Comparison of ENCODE assay signal across 11 cellular contexts in the genomic region with DNA sequence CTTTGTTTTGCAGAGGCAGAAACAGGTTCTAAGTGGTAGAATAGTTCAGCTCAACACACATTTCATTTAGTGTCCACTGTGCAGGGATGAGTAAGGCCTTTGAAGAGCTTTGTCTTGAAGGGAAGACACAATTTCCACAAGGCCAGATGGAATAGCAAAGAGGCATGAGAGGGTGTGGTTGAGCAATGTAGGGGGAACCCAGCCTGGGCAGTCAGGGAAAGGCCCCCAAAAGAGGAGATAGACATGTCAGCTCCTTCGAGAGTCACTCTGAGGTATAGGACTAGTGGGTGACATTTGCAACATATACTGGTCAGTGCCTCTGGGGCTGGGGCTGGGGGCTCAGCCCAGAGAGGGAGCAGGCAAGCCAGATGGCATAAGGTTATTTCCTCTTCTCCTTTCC. TPM values are rescaled to one million over a fixed set of nuclear protein-coding genes. Genes with fewer than 3 reads are reported as not detected.
DNase-seq lines count a peak whose midpoint lies in the region; ATAC-seq, FAIRE-seq and TF ChIP-seq lines count a peak whose summit lies in the region.
"Had no signal": no experiment of that assay in that cellular context is flagged by ENCODE, and none has a peak within 500 bp of the region (broad histone marks: within the 10 kb centered on the region; RNA-seq: fewer than 3 reads in every experiment).

No MANE protein-coding gene starts in this region.

- TF ChIP-seq EP300 in GM12878 (IDR thresholded peaks at IDR 0.05; ENCODE audit: borderline replicate concordance in 1 of 2, control insufficient read depth in 1 of 2, low read depth in 2 of 2, low read length in 2 of 2), result no peak

- no peak overlapping the region for H3K9ac ChIP-seq in GM12878 (ENCODE audit: control insufficient read depth, insufficient read depth, low read length)

- H3K4me2 ChIP-seq in GM12878 (ENCODE audit: control insufficient read depth, insufficient read depth), result peak overlapping the region; percentile 75; the same call in 1 of the 2 replicates

- H3K27me3 ChIP-seq in GM12878 (replicated peaks in 1 of 2; ENCODE audit: control insufficient read depth in 2 of 2, insufficient read depth in 2 of 2, low read length in 1 of 2) (no peaks in the 10 kb centered on the region), lung (ENCODE audit: control insufficient read depth, insufficient read depth) (no peaks in the 10 kb centered on the region), thyroid gland (no peaks in the 10 kb centered on the region)
- H3K27me3 ChIP-seq: MG63, SJCRH30 had no signal

- TF ChIP-seq POLR2A in GM12878 (IDR thresholded peaks at IDR 0.05; ENCODE audit: low read depth, low read length), result no peak
- no peak for TF ChIP-seq POLR2A in thyroid gland (IDR thresholded peaks at IDR 0.05)

- H3K9me3 ChIP-seq in GM12878 (replicated peaks; ENCODE audit: control insufficient read depth, insufficient read depth, low read length) (no peaks in the 10 kb centered on the region), lung (ENCODE audit: control insufficient read depth in 2 of 2, insufficient read depth in 1 of 2, low read length in 1 of 2) (peaks cover 0 to 2% of the 10 kb centered on the region in 2 donors), thyroid gland (no peaks in the 10 kb centered on the region)
- H3K9me3 ChIP-seq: MG63, SJCRH30 had no signal

- H3K79me2 ChIP-seq in GM12878 (ENCODE audit: control insufficient read depth, insufficient read depth, low read length), result peaks cover 75% of the 10 kb centered on the region

- DNase-seq in activated naive CD4-positive, alpha-beta T cell treated with anti-CD3 and anti-CD28 coated beads, Interleukin-2, amount 10 ng/mL, durations not matched to agents 7 days and 5 days, result no peak
- DNase-seq in GM12878 (ENCODE audit: low read depth, low spot score) (no peak), lung (ENCODE audit: low spot score) (no peak), thyroid gland (no peak), epidermal melanocyte (ENCODE audit: insufficient read length, low spot score) (no peak)
- DNase-seq: MG63, NCI-H526, SJCRH30 had no signal

- H3K27ac ChIP-seq in GM12878 (ENCODE audit: control insufficient read depth, insufficient read depth), result no peak overlapping the region
- peak overlapping the region; percentile 24 to 62 for H3K27ac ChIP-seq in lung (ENCODE audit: low read depth in 1 of 2, low read length in 1 of 2)
- peak overlapping the region; percentile 62 to 90 (median 72) for H3K27ac ChIP-seq in thyroid gland
- H3K27ac ChIP-seq: SJCRH30 had no signal

- H3K36me3 ChIP-seq in GM12878 (ENCODE audit: control insufficient read depth in 2 of 2, insufficient read depth in 2 of 2, low read length in 1 of 2) (peaks cover 14 to 34% of the 10 kb centered on the region in 2 experiments), lung (ENCODE audit: control insufficient read depth in 2 of 2, insufficient read depth in 2 of 2, low read length in 2 of 2) (peaks cover 7 to 26% of the 10 kb centered on the region in 2 donors), thyroid gland (peaks cover 6 to 9% of the 10 kb centered on the region in 2 donors)

- POLR2A ChIA-PET in GM12878 (lab: Charles Lee), result interaction anchor here (0.8 to 2.3 kb wide), 3 partner anchors 8 to 25 kb away, joined by 6 read pairs; no protein-coding TSS in a partner anchor

- no peak overlapping the region for H2AFZ ChIP-seq in GM12878 (ENCODE audit: control insufficient read depth, low read depth, low read length)

- 100% methylated on average over 1 of the region's 1 CpG for WGBS in GM12878 (ENCODE audit: insufficient coverage, insufficient replicate concordance, low lambda C conversion rate, missing lambda C conversion rate)
- WGBS in lung, 2 donors, result 58 to 80% methylated on average over 1 of the region's 1 CpG
- WGBS in thyroid gland, 2 donors, result 83% methylated on average over 1 of the region's 1 CpG

- BruUV-seq in GM12878 (replicated peaks; lab: Mats Ljungman, UMichigan), result no TSS peak

- no peak for TF ChIP-seq RAD21 in GM12878 (IDR thresholded peaks at IDR 0.05; ENCODE audit: insufficient read depth, low read depth, low read length)

- no peaks in the 10 kb centered on the region for H3K27me3 Mint-ChIP-seq in activated naive CD4-positive, alpha-beta T cell treated with anti-CD3 and anti-CD28 coated beads, Interleukin-2, amount 50 U/mL, for 24 hours
- no peaks in the 10 kb centered on the region for H3K27me3 Mint-ChIP-seq in activated naive CD4-positive, alpha-beta T cell treated with anti-CD3 and anti-CD28 coated beads, Interleukin-2, amount 10 ng/mL, durations not matched to agents 7 days and 5 days

- peak overlapping the region; percentile 23 for H3K4me3 Mint-ChIP-seq in activated naive CD4-positive, alpha-beta T cell treated with anti-CD3 and anti-CD28 coated beads, Interleukin-2, amount 50 U/mL, for 24 hours
- no peak overlapping the region for H3K4me3 Mint-ChIP-seq in activated naive CD4-positive, alpha-beta T cell treated with anti-CD3 and anti-CD28 coated beads, Interleukin-2, amount 10 ng/mL, durations not matched to agents 7 days and 5 days

- CTCF ChIA-PET in activated naive CD4-positive, alpha-beta T cell treated with anti-CD3 and anti-CD28 coated beads, Interleukin-2, amount 10 ng/mL, durations not matched to agents 7 days and 5 days (lab: Charles Lee), result interaction anchor here (1.8 kb wide), 1 partner anchor 11 kb away, joined by 6 read pairs; no protein-coding TSS in a partner anchor
- CTCF ChIA-PET in GM12878 (lab: Yijun Ruan, JAX), result interaction anchor here (0.6 to 5.3 kb wide), 6 partner anchors 9 to 66 kb away, joined by 3 to 43 read pairs (median 12); no protein-coding TSS in a partner anchor

- H3K27ac Mint-ChIP-seq in activated naive CD4-positive, alpha-beta T cell treated with anti-CD3 and anti-CD28 coated beads, Interleukin-2, amount 50 U/mL, for 24 hours, result peak overlapping the region; percentile 61
- H3K27ac Mint-ChIP-seq in activated naive CD4-positive, alpha-beta T cell treated with anti-CD3 and anti-CD28 coated beads, Interleukin-2, amount 10 ng/mL, durations not matched to agents 7 days and 5 days, result no peak overlapping the region

- H4K20me1 ChIP-seq in GM12878 (ENCODE audit: control insufficient read depth, insufficient read depth), result peaks cover 32% of the 10 kb centered on the region

- intact Hi-C loops in GM12878 (cut with micrococcal nuclease; ENCODE audit: unreplicated experiment), result no loop called here
- intact Hi-C loops in thyroid gland (cut with DNase I), result no loop called here

- H3K36me3 Mint-ChIP-seq in activated naive CD4-positive, alpha-beta T cell treated with anti-CD3 and anti-CD28 coated beads, Interleukin-2, amount 50 U/mL, for 24 hours, result peaks cover 7% of the 10 kb centered on the region
- peaks cover 58% of the 10 kb centered on the region for H3K36me3 Mint-ChIP-seq in activated naive CD4-positive, alpha-beta T cell treated with anti-CD3 and anti-CD28 coated beads, Interleukin-2, amount 10 ng/mL, durations not matched to agents 7 days and 5 days

- H3K4me3 ChIP-seq in GM12878, result peak overlapping the region; percentile 16; the same call in 1 of the 2 replicates
- no peak overlapping the region for H3K4me3 ChIP-seq in lung
- no peak overlapping the region for H3K4me3 ChIP-seq in thyroid gland (replicated peaks in 1 of 3)
- H3K4me3 ChIP-seq: MG63, SJCRH30 had no signal

- RAD21 ChIA-PET in GM12878 (lab: Charles Lee; ENCODE audit: unreplicated experiment), result interaction anchor here (4.5 kb wide), 1 partner anchor 49 kb away, joined by 28 read pairs; no protein-coding TSS in a partner anchor

- FAIRE-seq in GM12878 (lab: Jason Lieb, UNC), result no peak

- ATAC-seq in GM12878, result no peak
- ATAC-seq in lung (ENCODE audit: insufficient read depth, low FRiP score), result no peak
- ATAC-seq in GM21717 (IDR thresholded peaks at IDR 0.05; ENCODE audit: unreplicated experiment), result no peak
- no peak for ATAC-seq in GM21529 (IDR thresholded peaks at IDR 0.05; ENCODE audit: unreplicated experiment)

- no peak for TF ChIP-seq CTCF in GM12878 (IDR thresholded peaks at IDR 0.05 in 2 of 3, conservative IDR thresholded peaks at IDR 0.05 in 1 of 3; ENCODE audit: control insufficient read depth in 2 of 3, extremely low read depth in 1 of 3, insufficient read depth in 1 of 3, low read depth in 3 of 3, low read length in 3 of 3)
- no peak for TF ChIP-seq CTCF in lung (IDR thresholded peaks at IDR 0.05; ENCODE audit: control extremely low read depth, extremely low read depth)
- TF ChIP-seq CTCF in thyroid gland (IDR thresholded peaks at IDR 0.05), result no peak

- SMC1A ChIA-PET in GM12878 (lab: Charles Lee; ENCODE audit: uncharacterized antibody, unreplicated experiment), result interaction anchor here (1.1 kb wide), 1 partner anchor 48 kb away, joined by 4 read pairs; no protein-coding TSS in a partner anchor

- H3K4me1 ChIP-seq in GM12878 (ENCODE audit: control insufficient read depth, insufficient read depth, low read length) (no peaks in the 10 kb centered on the region; the same call in 1 of the 2 replicates), lung (ENCODE audit: control insufficient read depth in 2 of 2, insufficient read depth in 2 of 2, low read length in 2 of 2) (peaks cover 41 to 51% of the 10 kb centered on the region in 2 donors), thyroid gland (peaks cover 65 to 74% of the 10 kb centered on the region in 2 donors)

- in situ Hi-C loops in GM12878 (cut with MboI), result no loop called here

- H3K4me1 Mint-ChIP-seq in activated naive CD4-positive, alpha-beta T cell treated with anti-CD3 and anti-CD28 coated beads, Interleukin-2, amount 50 U/mL, for 24 hours, result peaks cover 83% of the 10 kb centered on the region
- H3K4me1 Mint-ChIP-seq in activated naive CD4-positive, alpha-beta T cell treated with anti-CD3 and anti-CD28 coated beads, Interleukin-2, amount 10 ng/mL, durations not matched to agents 7 days and 5 days, result peaks cover 57% of the 10 kb centered on the region

- H3K9me3 Mint-ChIP-seq in activated naive CD4-positive, alpha-beta T cell treated with anti-CD3 and anti-CD28 coated beads, Interleukin-2, amount 50 U/mL, for 24 hours, result no peaks in the 10 kb centered on the region
- no peaks in the 10 kb centered on the region for H3K9me3 Mint-ChIP-seq in activated naive CD4-positive, alpha-beta T cell treated with anti-CD3 and anti-CD28 coated beads, Interleukin-2, amount 10 ng/mL, durations not matched to agents 7 days and 5 days

RNA-seq across cellular contexts. Expression of a gene that starts 7.0 kb away (rescaled TPM):
- total RNA-seq in GM12878 (2013; cell fraction: nucleolus; rRNA removed), result 39.1 and 42.2 TPM in 2 replicates
- 62.7 and 65.9 TPM in 2 replicates for total RNA-seq in GM12878 (2014; rRNA removed)
- total RNA-seq in GM12878 (2014; rRNA removed; fragmentation: Illumina TruSeq; extraction: Trizol), result 45.0 and 47.0 TPM in 2 replicates
- 77.0 and 78.3 TPM in 2 replicates for total RNA-seq in GM12878 (2021)
- 39.6 TPM for polyA plus RNA-seq in GM12878 (2011; ENCODE audit: low read depth)
- polyA plus RNA-seq in GM12878 (2011; rRNA removed), result 98.6 and 99.9 TPM in 2 replicates
- polyA plus RNA-seq in GM12878 (2011; cell fraction: cytosol; rRNA removed), result 113 and 137 TPM in 2 replicates
- 52.2 and 54.1 TPM in 2 replicates for polyA plus RNA-seq in GM12878 (2011; cell fraction: nucleus; rRNA removed)
- polyA plus RNA-seq in GM12878 (2012), result 60.4 and 69.4 TPM in 2 replicates
- 34.8 and 44.7 TPM in 2 replicates for polyA plus RNA-seq in GM12878 (2014; fragmentation: Illumina TruSeq; extraction: Trizol)
- polyA plus RNA-seq in GM12878 (2014; fragmentation: Nextera tagmentation; extraction: Ambion mirVana), result 10 to 100 TPM; 13.7 to 31.8 TPM
- 51.8 and 54.0 TPM in 2 replicates for polyA plus RNA-seq in GM12878 (2014; rRNA removed)
- polyA plus RNA-seq in GM12878 (2016; fragmentation: Nextera tagmentation; extraction: Ambion mirVana), result 10 to 100 TPM; 53.0 to 59.3 TPM
- 120 and 218 TPM in 2 replicates for polyA minus RNA-seq in GM12878 (2011; rRNA and poly(A)+ RNA removed)
- polyA minus RNA-seq in GM12878 (2011; cell fraction: cytosol; rRNA and poly(A)+ RNA removed), result 84.7 and 89.1 TPM in 2 replicates
- 25.6 and 36.5 TPM in 2 replicates for polyA minus RNA-seq in GM12878 (2011; cell fraction: nucleus; rRNA and poly(A)+ RNA removed)
- total RNA-seq in lung, result 100 to 1,000 TPM in 1 of 2 donors, 10 to 100 TPM in 1; 83.0 to 104 TPM
- 10 to 100 TPM; 30.2 to 36.5 TPM for polyA plus RNA-seq in lung
- total RNA-seq in thyroid gland, result 100 to 1,000 TPM; 123 to 169 (median 159) TPM

RNA-seq across cellular contexts. Expression of a gene that starts 34.8 kb away (rescaled TPM):
- 3.1 and 3.5 TPM in 2 replicates for total RNA-seq in GM12878 (2013; cell fraction: nucleolus; rRNA removed)
- total RNA-seq in GM12878 (2014; rRNA removed), result 5.9 and 7.8 TPM in 2 replicates
- 1.9 and 3.0 TPM in 2 replicates for total RNA-seq in GM12878 (2014; rRNA removed; fragmentation: Illumina TruSeq; extraction: Trizol)
- total RNA-seq in GM12878 (2021), result 8.8 and 9.2 TPM in 2 replicates
- polyA plus RNA-seq in GM12878 (2011; ENCODE audit: low read depth), result 1.3 TPM
- 1.5 and 3.7 TPM in 2 replicates for polyA plus RNA-seq in GM12878 (2011; rRNA removed)
- 6.0 and 9.3 TPM in 2 replicates for polyA plus RNA-seq in GM12878 (2011; cell fraction: cytosol; rRNA removed)
- polyA plus RNA-seq in GM12878 (2011; cell fraction: nucleus; rRNA removed), result 6.7 and 10.5 TPM in 2 replicates
- 2.8 and 3.0 TPM in 2 replicates for polyA plus RNA-seq in GM12878 (2012)
- 0.70 and 2.0 TPM in 2 replicates for polyA plus RNA-seq in GM12878 (2014; fragmentation: Illumina TruSeq; extraction: Trizol)
- under 1 TPM; 0.02 TPM for polyA plus RNA-seq in GM12878 (2014; fragmentation: Nextera tagmentation; extraction: Ambion mirVana)
- polyA plus RNA-seq in GM12878 (2014; rRNA removed), result 8.7 and 9.8 TPM in 2 replicates
- polyA plus RNA-seq in GM12878 (2016; fragmentation: Nextera tagmentation; extraction: Ambion mirVana), result 1 to 10 TPM in 1 of 2 experiments, under 1 TPM in 1; 0.82 to 1.3 TPM
- 3.9 and 8.6 TPM in 2 replicates for polyA minus RNA-seq in GM12878 (2011; rRNA and poly(A)+ RNA removed)
- 3.6 and 4.1 TPM in 2 replicates for polyA minus RNA-seq in GM12878 (2011; cell fraction: cytosol; rRNA and poly(A)+ RNA removed)
- polyA minus RNA-seq in GM12878 (2011; cell fraction: nucleus; rRNA and poly(A)+ RNA removed), result 1.9 and 3.4 TPM in 2 replicates
- total RNA-seq in lung, result 10 to 100 TPM; 14.7 to 21.8 TPM
- 1 to 10 TPM; 7.1 to 9.5 TPM for polyA plus RNA-seq in lung
- 10 to 100 TPM; 14.5 to 19.4 (median 17.5) TPM for total RNA-seq in thyroid gland
